In the genomic region with DNA sequence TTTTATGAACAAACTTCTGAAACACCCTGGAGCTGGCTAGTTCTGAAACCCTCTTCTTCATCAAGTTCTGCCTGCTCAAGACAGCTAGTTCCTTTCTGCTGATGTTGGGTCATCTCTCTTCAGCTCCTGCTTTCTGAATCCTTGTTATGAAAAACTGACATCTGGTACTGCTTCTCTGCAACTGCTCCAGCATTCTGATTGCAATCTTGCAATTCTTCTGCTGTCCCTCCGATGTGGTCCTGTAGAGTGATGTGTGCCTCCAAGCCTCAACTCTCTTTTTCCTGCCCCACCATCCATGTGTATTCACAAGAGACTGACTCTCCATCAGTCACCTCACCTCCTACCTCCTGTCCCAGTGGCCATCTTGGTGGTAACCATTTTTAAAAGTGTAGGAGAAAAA, we compare ENCODE assay signal across 17 cellular contexts. TPM values are rescaled to one million over a fixed set of nuclear protein-coding genes. Genes with fewer than 3 reads are reported as not detected.
DNase-seq lines count a peak whose midpoint lies in the region; ATAC-seq, FAIRE-seq and TF ChIP-seq lines count a peak whose summit lies in the region.
"Had no signal": no experiment of that assay in that cellular context is flagged by ENCODE, and none has a peak within 500 bp of the region (broad histone marks: within the 10 kb centered on the region; RNA-seq: fewer than 3 reads in every experiment).

No MANE protein-coding gene starts in this region.

- peak overlapping the region; percentile 54 for H3K27ac ChIP-seq in vagina

- no peak for FAIRE-seq in GM12891 (lab: Jason Lieb, UNC)
- FAIRE-seq: GM19239, HTR-8/SVneo, K562 had no signal

- no peak for TF ChIP-seq CTCF in AG10803 (conservative IDR thresholded peaks at IDR 0.05; ENCODE audit: low read length)
- TF ChIP-seq CTCF in vagina (IDR thresholded peaks at IDR 0.05), result no peak

- H3K9ac ChIP-seq in adipocyte (ENCODE audit: low read length), result no peak overlapping the region

- intact Hi-C loops in sciatic nerve (cut with DNase I) (no loop called here), vagina (cut with DNase I) (no loop called here)

- H3K4me3 ChIP-seq in AG10803 (ENCODE audit: low read length) (no peak overlapping the region), adipocyte (ENCODE audit: low read length) (no peak overlapping the region), vagina (no peak overlapping the region)
- H3K4me3 ChIP-seq: K562 had no signal

- ATAC-seq in sciatic nerve, result peak; percentile 9
- ATAC-seq: K562 had no signal

- DNase-seq in AG10803 (ENCODE audit: low read depth), result peak; percentile 52
- DNase-seq in adipocyte (ENCODE audit: low read depth), result peak; percentile 19
- no peak for DNase-seq in sciatic nerve (ENCODE audit: low spot score)
- peak in 1 of 2 donors; percentile 85 for DNase-seq in vagina (ENCODE audit: extremely low spot score in 2 of 2)
- no peak for DNase-seq in GM12891 (ENCODE audit: insufficient read length, low spot score)
- no peak for DNase-seq in midbrain (lab: John Stamatoyannopoulos, UW)
- no peak for DNase-seq in germinal center (ENCODE audit: low spot score)
- DNase-seq: 8988T; ACHN; C1 segment of cervical spinal cord; CD4-positive, alpha-beta T cell; DMS79 treated with DMSO at 0.1 percent for 48 hours; GDM1; HCEC 1CT had no signal

- H3K36me3 ChIP-seq in adipocyte (ENCODE audit: control insufficient read depth, insufficient read depth, low read length, severe bottlenecking) (peaks cover 96% of the 10 kb centered on the region), vagina (peaks cover 6 to 19% of the 10 kb centered on the region in 2 donors)

- TF ChIP-seq POLR2A in vagina (IDR thresholded peaks at IDR 0.05), result no peak
- TF ChIP-seq POLR2A in GM12891 (IDR thresholded peaks at IDR 0.05; ENCODE audit: low read depth, low read length), result no peak

- H3K9me3 ChIP-seq in adipocyte (ENCODE audit: control insufficient read depth, low read length) (no peaks in the 10 kb centered on the region), vagina (no peaks in the 10 kb centered on the region)

- peaks cover 47% of the 10 kb centered on the region for H3K4me1 ChIP-seq in adipocyte (ENCODE audit: control insufficient read depth, insufficient read depth, low read length)
- peaks cover 33% of the 10 kb centered on the region for H3K4me1 ChIP-seq in vagina

- H3K27me3 ChIP-seq in adipocyte (replicated peaks; ENCODE audit: control insufficient read depth, insufficient read depth, low read length), result no peaks in the 10 kb centered on the region
- no peaks in the 10 kb centered on the region for H3K27me3 ChIP-seq in vagina

TF ChIP-seq in GM12891, 5 proteins besides CTCF, POLR2A, EP300 and RAD21:
- TF ChIP-seq SPI1 (IDR thresholded peaks at IDR 0.05; ENCODE audit: low read depth, low read length) (no peak), POLR2AphosphoS5 (IDR thresholded peaks at IDR 0.05; ENCODE audit: low read depth, low read length) (no peak), POU2F2 (IDR thresholded peaks at IDR 0.05; ENCODE audit: low read depth, low read length) (no peak), PAX5 (IDR thresholded peaks at IDR 0.05; ENCODE audit: insufficient read depth, low read length, severe bottlenecking) (no peak), TAF1 (IDR thresholded peaks at IDR 0.05; ENCODE audit: low read depth, low read length) (no peak)

RNA-seq across cellular contexts. Expression of a gene that starts 21.8 kb away (rescaled TPM):
- total RNA-seq in sciatic nerve, result 198 TPM
- 315 TPM for total RNA-seq in vagina
- 0.05 TPM for polyA plus RNA-seq in GM12891 (2012; ENCODE audit: low read depth, missing spikeins)

Comparison
In these comparisons a context has a peak if more than half of its experiments do, and no peak if none do; other contexts are left out.
1. DNase-seq: peak in AG10803 (single experiment) and adipocyte (single experiment); none in sciatic nerve (single experiment), GM12891 (single experiment), midbrain (single experiment) and germinal center (single experiment).